In genomic region chr9:129437626-129438323, GRCh38 we compare ENCODE assay signal across 1 cellular context.
TF ChIP-seq lines count a peak whose summit lies in the region.

No MANE protein-coding gene starts in this region.

TF ChIP-seq in HepG2, 621 proteins besides CTCF, POLR2A, EP300 and RAD21 (continued from another document):
- 0 out of 2 replicates have a peak, but pooled peaks have one; percentile 42 for TF ChIP-seq ZNF740 (CRISPR knock-in tag; IDR thresholded peaks at IDR 0.05)
- no peak for TF ChIP-seq ZNF749 (CRISPR knock-in tag; IDR thresholded peaks at IDR 0.05; ENCODE audit: borderline replicate concordance)
- TF ChIP-seq ZNF768 (CRISPR knock-in tag; IDR thresholded peaks at IDR 0.05) = peak; percentile 80; the same call in 1 of the 2 replicates
- TF ChIP-seq RXRA (CRISPR knock-in tag; IDR thresholded peaks at IDR 0.05) = peak; percentile 34; the same call in 1 of the 2 replicates
- peak; percentile 51; the same call in 1 of the 2 replicates for TF ChIP-seq NRL (CRISPR knock-in tag; IDR thresholded peaks at IDR 0.05; ENCODE audit: borderline replicate concordance)
- no peak for TF ChIP-seq HNRNPL (IDR thresholded peaks at IDR 0.05; ENCODE audit: low read depth, low read length)
